3 cellular contexts compared by ENCODE assay signal in the genomic region with DNA sequence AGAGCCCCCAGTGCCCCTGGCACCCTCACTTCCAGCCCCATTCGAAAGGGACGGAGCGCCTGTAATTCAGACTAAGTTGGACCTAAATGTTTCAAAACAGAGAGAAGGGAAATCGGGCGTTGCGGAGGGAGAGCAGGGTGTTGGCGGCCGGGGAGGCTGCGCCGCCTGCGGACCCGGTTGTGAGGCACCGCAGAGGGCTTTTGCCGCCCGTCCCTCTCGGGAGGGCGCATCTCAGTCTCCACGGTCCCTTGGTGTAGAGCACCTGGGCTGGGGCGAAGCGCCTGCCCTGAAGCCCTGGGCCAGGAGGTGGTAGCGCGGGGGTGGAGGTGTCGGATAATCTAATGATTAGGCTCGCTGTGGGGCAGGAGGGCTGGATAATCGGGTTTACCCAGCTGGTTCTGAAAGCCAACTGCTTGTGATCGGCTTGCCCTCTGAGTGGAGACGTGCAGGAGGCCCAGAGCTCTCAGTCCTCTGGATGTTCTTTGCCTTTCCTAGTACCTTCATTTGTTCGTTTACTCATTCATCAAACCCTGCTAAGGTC.
TF ChIP-seq lines count a peak whose summit lies in the region.

No MANE protein-coding gene starts in this region.

TF ChIP-seq in HEK293, 187 proteins besides CTCF, POLR2A, EP300 and RAD21 (continued from another document and continues in another):
- TF ChIP-seq AEBP2 (tag by site-specific recombination; IDR thresholded peaks at IDR 0.05; ENCODE audit: borderline replicate concordance) (no peak), ZNF132 (tag by site-specific recombination; IDR thresholded peaks at IDR 0.05; ENCODE audit: borderline replicate concordance) (no peak), ZFHX2 (tag by site-specific recombination; conservative IDR thresholded peaks at IDR 0.05) (no peak), ZNF24 (tag by site-specific recombination; IDR thresholded peaks at IDR 0.05) (no peak), ZNF600 (tag by site-specific recombination; IDR thresholded peaks at IDR 0.05) (no peak), ZNF335 (tag by site-specific recombination; conservative IDR thresholded peaks at IDR 0.05) (peak; percentile 56), ZBTB8A (tag by site-specific recombination; IDR thresholded peaks at IDR 0.05) (peak; percentile 79), SALL2 (tag by site-specific recombination; IDR thresholded peaks at IDR 0.05; ENCODE audit: borderline replicate concordance) (no peak), ZNF560 (tag by site-specific recombination; IDR thresholded peaks at IDR 0.05; ENCODE audit: borderline replicate concordance) (no peak), BCL11B (tag by site-specific recombination; IDR thresholded peaks at IDR 0.05; ENCODE audit: low read depth) (no peak), KLF16 (tag by site-specific recombination; IDR thresholded peaks at IDR 0.05) (no peak), ZEB2 (tag by site-specific recombination; IDR thresholded peaks at IDR 0.05) (no peak), ZNF423 (tag by site-specific recombination; IDR thresholded peaks at IDR 0.05) (no peak), ZNF157 (tag by site-specific recombination; IDR thresholded peaks at IDR 0.05) (no peak), ZNF16 (tag by site-specific recombination; IDR thresholded peaks at IDR 0.05; ENCODE audit: low read depth) (no peak), ZFP37 (tag by site-specific recombination; IDR thresholded peaks at IDR 0.05) (no peak)
- TF ChIP-seq, protein P1, sequence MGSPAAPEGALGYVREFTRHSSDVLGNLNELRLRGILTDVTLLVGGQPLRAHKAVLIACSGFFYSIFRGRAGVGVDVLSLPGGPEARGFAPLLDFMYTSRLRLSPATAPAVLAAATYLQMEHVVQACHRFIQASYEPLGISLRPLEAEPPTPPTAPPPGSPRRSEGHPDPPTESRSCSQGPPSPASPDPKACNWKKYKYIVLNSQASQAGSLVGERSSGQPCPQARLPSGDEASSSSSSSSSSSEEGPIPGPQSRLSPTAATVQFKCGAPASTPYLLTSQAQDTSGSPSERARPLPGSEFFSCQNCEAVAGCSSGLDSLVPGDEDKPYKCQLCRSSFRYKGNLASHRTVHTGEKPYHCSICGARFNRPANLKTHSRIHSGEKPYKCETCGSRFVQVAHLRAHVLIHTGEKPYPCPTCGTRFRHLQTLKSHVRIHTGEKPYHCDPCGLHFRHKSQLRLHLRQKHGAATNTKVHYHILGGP (tag by site-specific recombination; IDR thresholded peaks at IDR 0.05) = no peak
- TF ChIP-seq, protein P2, sequence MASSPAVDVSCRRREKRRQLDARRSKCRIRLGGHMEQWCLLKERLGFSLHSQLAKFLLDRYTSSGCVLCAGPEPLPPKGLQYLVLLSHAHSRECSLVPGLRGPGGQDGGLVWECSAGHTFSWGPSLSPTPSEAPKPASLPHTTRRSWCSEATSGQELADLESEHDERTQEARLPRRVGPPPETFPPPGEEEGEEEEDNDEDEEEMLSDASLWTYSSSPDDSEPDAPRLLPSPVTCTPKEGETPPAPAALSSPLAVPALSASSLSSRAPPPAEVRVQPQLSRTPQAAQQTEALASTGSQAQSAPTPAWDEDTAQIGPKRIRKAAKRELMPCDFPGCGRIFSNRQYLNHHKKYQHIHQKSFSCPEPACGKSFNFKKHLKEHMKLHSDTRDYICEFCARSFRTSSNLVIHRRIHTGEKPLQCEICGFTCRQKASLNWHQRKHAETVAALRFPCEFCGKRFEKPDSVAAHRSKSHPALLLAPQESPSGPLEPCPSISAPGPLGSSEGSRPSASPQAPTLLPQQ (tag by site-specific recombination; IDR thresholded peaks at IDR 0.05) = no peak

TF ChIP-seq in SK-N-SH treated with all-trans-retinoic acid at 6 μM for 48 hours, 23 proteins besides CTCF, POLR2A, EP300 and RAD21 (continued from another document and continues in another):
- TF ChIP-seq, protein P3, sequence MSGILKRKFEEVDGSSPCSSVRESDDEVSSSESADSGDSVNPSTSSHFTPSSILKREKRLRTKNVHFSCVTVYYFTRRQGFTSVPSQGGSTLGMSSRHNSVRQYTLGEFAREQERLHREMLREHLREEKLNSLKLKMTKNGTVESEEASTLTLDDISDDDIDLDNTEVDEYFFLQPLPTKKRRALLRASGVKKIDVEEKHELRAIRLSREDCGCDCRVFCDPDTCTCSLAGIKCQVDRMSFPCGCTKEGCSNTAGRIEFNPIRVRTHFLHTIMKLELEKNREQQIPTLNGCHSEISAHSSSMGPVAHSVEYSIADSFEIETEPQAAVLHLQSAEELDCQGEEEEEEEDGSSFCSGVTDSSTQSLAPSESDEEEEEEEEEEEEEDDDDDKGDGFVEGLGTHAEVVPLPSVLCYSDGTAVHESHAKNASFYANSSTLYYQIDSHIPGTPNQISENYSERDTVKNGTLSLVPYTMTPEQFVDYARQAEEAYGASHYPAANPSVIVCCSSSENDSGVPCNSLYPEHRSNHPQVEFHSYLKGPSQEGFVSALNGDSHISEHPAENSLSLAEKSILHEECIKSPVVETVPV (CRISPR knock-in tag; IDR thresholded peaks at IDR 0.05) = no peak
- TF ChIP-seq RARB (CRISPR knock-in tag; IDR thresholded peaks at IDR 0.05) = no peak
- no peak for TF ChIP-seq TSHZ2 (CRISPR knock-in tag; IDR thresholded peaks at IDR 0.05)
- TF ChIP-seq, protein P4, sequence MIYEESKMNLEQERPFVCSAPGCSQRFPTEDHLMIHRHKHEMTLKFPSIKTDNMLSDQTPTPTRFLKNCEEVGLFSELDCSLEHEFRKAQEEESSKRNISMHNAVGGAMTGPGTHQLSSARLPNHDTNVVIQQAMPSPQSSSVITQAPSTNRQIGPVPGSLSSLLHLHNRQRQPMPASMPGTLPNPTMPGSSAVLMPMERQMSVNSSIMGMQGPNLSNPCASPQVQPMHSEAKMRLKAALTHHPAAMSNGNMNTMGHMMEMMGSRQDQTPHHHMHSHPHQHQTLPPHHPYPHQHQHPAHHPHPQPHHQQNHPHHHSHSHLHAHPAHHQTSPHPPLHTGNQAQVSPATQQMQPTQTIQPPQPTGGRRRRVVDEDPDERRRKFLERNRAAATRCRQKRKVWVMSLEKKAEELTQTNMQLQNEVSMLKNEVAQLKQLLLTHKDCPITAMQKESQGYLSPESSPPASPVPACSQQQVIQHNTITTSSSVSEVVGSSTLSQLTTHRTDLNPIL (CRISPR knock-in tag; IDR thresholded peaks at IDR 0.05; ENCODE audit: low read depth) = no peak
- no peak for TF ChIP-seq ZNF70 (CRISPR knock-in tag; IDR thresholded peaks at IDR 0.05)
- TF ChIP-seq OSR1 (CRISPR knock-in tag; IDR thresholded peaks at IDR 0.05) = no peak
- TF ChIP-seq PPARA (CRISPR knock-in tag; IDR thresholded peaks at IDR 0.05; ENCODE audit: borderline replicate concordance) = no peak
- TF ChIP-seq, protein P5, sequence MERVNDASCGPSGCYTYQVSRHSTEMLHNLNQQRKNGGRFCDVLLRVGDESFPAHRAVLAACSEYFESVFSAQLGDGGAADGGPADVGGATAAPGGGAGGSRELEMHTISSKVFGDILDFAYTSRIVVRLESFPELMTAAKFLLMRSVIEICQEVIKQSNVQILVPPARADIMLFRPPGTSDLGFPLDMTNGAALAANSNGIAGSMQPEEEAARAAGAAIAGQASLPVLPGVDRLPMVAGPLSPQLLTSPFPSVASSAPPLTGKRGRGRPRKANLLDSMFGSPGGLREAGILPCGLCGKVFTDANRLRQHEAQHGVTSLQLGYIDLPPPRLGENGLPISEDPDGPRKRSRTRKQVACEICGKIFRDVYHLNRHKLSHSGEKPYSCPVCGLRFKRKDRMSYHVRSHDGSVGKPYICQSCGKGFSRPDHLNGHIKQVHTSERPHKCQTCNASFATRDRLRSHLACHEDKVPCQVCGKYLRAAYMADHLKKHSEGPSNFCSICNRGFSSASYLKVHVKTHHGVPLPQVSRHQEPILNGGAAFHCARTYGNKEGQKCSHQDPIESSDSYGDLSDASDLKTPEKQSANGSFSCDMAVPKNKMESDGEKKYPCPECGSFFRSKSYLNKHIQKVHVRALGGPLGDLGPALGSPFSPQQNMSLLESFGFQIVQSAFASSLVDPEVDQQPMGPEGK (CRISPR knock-in tag; IDR thresholded peaks at IDR 0.05; ENCODE audit: borderline replicate concordance) = no peak
- no peak for TF ChIP-seq GLIS3 (CRISPR knock-in tag; IDR thresholded peaks at IDR 0.05)
- no peak for TF ChIP-seq ZNF565 (CRISPR knock-in tag; conservative IDR thresholded peaks at IDR 0.05; ENCODE audit: low read depth)
- no peak for TF ChIP-seq ZC3H10 (CRISPR knock-in tag; IDR thresholded peaks at IDR 0.05)

TF ChIP-seq in K562, 482 proteins besides CTCF, POLR2A, EP300 and RAD21 (continued from another document):
- TF ChIP-seq, protein P6, sequence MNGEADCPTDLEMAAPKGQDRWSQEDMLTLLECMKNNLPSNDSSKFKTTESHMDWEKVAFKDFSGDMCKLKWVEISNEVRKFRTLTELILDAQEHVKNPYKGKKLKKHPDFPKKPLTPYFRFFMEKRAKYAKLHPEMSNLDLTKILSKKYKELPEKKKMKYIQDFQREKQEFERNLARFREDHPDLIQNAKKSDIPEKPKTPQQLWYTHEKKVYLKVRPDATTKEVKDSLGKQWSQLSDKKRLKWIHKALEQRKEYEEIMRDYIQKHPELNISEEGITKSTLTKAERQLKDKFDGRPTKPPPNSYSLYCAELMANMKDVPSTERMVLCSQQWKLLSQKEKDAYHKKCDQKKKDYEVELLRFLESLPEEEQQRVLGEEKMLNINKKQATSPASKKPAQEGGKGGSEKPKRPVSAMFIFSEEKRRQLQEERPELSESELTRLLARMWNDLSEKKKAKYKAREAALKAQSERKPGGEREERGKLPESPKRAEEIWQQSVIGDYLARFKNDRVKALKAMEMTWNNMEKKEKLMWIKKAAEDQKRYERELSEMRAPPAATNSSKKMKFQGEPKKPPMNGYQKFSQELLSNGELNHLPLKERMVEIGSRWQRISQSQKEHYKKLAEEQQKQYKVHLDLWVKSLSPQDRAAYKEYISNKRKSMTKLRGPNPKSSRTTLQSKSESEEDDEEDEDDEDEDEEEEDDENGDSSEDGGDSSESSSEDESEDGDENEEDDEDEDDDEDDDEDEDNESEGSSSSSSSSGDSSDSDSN (IDR thresholded peaks at IDR 0.05; ENCODE audit: borderline replicate concordance in 1 of 2, low read depth in 2 of 2, low read length in 2 of 2) = peak in 1 of 2 experiments; percentile 47; a peak in 1 of 4 replicates
- TF ChIP-seq TRIM28 (IDR thresholded peaks at IDR 0.05) (no peak), MYC (IDR thresholded peaks at IDR 0.05; ENCODE audit: low read depth, low read length) (no peak), MYC (CRISPR knock-in tag; IDR thresholded peaks at IDR 0.05; ENCODE audit: borderline replicate concordance, low read depth) (no peak), ZNF398 (CRISPR knock-in tag; IDR thresholded peaks at IDR 0.05) (no peak), SAP30 (IDR thresholded peaks at IDR 0.05; ENCODE audit: borderline replicate concordance, insufficient read depth, low read depth, low read length, poor library complexity, severe bottlenecking) (peak; percentile 21), EGR1 (conservative IDR thresholded peaks at IDR 0.05) (peak; percentile 20; the same call in 1 of the 2 replicates), SMAD1 (IDR thresholded peaks at IDR 0.05; ENCODE audit: low read depth, low read length, partially characterized antibody) (no peak), HNRNPLL (IDR thresholded peaks at IDR 0.05; ENCODE audit: low read depth, low read length, poor library complexity, severe bottlenecking) (peak; percentile 88)
- TF ChIP-seq, protein P7, sequence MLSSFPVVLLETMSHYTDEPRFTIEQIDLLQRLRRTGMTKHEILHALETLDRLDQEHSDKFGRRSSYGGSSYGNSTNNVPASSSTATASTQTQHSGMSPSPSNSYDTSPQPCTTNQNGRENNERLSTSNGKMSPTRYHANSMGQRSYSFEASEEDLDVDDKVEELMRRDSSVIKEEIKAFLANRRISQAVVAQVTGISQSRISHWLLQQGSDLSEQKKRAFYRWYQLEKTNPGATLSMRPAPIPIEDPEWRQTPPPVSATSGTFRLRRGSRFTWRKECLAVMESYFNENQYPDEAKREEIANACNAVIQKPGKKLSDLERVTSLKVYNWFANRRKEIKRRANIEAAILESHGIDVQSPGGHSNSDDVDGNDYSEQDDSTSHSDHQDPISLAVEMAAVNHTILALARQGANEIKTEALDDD (IDR thresholded peaks at IDR 0.05) = peak; percentile 53; the same call in 1 of the 2 replicates
- TF ChIP-seq, protein P8, sequence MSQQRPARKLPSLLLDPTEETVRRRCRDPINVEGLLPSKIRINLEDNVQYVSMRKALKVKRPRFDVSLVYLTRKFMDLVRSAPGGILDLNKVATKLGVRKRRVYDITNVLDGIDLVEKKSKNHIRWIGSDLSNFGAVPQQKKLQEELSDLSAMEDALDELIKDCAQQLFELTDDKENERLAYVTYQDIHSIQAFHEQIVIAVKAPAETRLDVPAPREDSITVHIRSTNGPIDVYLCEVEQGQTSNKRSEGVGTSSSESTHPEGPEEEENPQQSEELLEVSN (IDR thresholded peaks at IDR 0.05; ENCODE audit: borderline replicate concordance in 1 of 2, extremely low read depth in 1 of 2, insufficient read depth in 1 of 2, insufficient read length in 1 of 2, low read depth in 1 of 2, low read length in 1 of 2, poor library complexity in 1 of 2, severe bottlenecking in 1 of 2) = peak in 1 of 2 experiments; percentile 25
TF ChIP-seq in K562: peak in this region for 6.
